8 cellular contexts compared by ENCODE assay signal in the genomic region with DNA sequence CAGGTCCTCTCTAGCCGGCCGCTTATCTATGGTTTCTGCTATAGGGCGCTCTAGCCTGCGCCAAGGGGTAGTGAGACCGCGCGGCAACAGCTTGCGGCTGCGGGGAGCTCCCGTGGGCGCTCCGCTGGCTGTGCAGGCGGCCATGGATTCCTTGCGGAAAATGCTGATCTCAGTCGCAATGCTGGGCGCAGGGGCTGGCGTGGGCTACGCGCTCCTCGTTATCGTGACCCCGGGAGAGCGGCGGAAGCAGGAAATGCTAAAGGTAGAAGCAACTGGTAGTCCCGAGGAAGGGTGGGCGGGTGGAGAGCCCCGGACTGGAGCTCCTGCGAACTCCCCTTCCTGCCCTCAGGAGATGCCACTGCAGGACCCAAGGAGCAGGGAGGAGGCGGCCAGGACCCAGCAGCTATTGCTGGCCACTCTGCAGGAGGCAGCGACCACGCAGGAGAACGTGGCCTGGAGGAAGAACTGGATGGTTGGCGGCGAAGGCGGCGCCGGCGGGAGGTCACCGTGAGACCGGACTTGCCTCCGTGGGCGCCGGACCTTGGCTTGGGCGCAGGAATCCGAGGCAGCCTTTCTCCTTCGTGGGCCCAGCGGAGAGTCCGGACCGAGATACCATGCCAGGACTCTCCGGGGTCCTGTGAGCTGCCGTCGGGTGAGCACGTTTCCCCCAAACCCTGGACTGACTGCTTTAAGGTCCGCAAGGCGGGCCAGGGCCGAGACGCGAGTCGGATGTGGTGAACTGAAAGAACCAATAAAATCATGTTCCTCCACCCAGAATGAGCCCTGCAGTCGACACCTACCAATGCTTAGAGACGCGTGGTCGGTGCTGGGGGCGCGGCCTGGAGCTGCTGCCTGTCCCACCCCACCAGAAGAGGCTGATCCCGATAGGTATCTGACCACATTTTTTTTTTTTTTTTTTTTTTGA. TPM values are rescaled to one million over a fixed set of nuclear protein-coding genes. Genes with fewer than 3 reads are reported as not detected.
A peak's percentile ranks its signal among the peaks of the same experiment; 100 is the strongest.
DNase-seq lines count a peak whose midpoint lies in the region; ATAC-seq and TF ChIP-seq lines count a peak whose summit lies in the region.

A gene (minus strand): TSS at position 664 of the 925 bp plus-strand sequence. CDS start 2,236 bp downstream, outside the sequence.
A gene with protein sequence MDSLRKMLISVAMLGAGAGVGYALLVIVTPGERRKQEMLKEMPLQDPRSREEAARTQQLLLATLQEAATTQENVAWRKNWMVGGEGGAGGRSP (plus strand): TSS at position 70 of the 925 bp plus-strand sequence. CDS start 73 bp downstream, at position 143.

- no peaks in the 10 kb centered on the region for H3K27me3 Mint-ChIP-seq in activated CD4-positive, alpha-beta memory T cell treated with anti-CD3 and anti-CD28 coated beads, Interleukin-2, amount 10 ng/mL, durations not matched to agents 7 days and 5 days

- POLR2A ChIA-PET in activated CD4-positive, alpha-beta memory T cell treated with anti-CD3 and anti-CD28 coated beads, Interleukin-2, amount 10 ng/mL, durations not matched to agents 7 days and 5 days (lab: Charles Lee) = interaction anchor here (0.7 to 9.6 kb wide), 41 partner anchors 9 to 210 kb away, joined by 3 to 73 read pairs (median 6); a partner anchor contains a TSS

- peak; percentile 79 for DNase-seq in AG20443 (ENCODE audit: low spot score)
- peak; percentile 93 for DNase-seq in NCI-H82 (lab: John Stamatoyannopoulos, UW)
- DNase-seq in activated CD4-positive, alpha-beta memory T cell treated with anti-CD3 and anti-CD28 coated beads, Interleukin-2, amount 10 ng/mL, durations not matched to agents 7 days and 5 days = peak; percentile 91
- DNase-seq in ecto neural progenitor cell (ENCODE audit: low spot score) = peak; percentile 89
- DNase-seq in lung microvascular endothelial cell (ENCODE audit: low read depth in 2 of 2) = peak; percentile 87 to 92
- DNase-seq in stimulated activated CD8-positive, alpha-beta memory T cell treated with anti-CD3 and anti-CD28 coated beads, Interleukin-12 subunit alpha, Interleukin-12 subunit beta, amount 100 ng/mL, for 1 hour (ENCODE audit: low read depth) = peak; percentile 53

- CTCF ChIA-PET in activated CD4-positive, alpha-beta memory T cell treated with anti-CD3 and anti-CD28 coated beads, Interleukin-2, amount 10 ng/mL, durations not matched to agents 7 days and 5 days (lab: Charles Lee) = interaction anchor here (0.7 to 2.6 kb wide), 15 partner anchors 8 to 277 kb away, joined by 3 to 13 read pairs (median 4); a partner anchor contains a TSS

- H3K4me1 Mint-ChIP-seq in activated CD4-positive, alpha-beta memory T cell treated with anti-CD3 and anti-CD28 coated beads, Interleukin-2, amount 10 ng/mL, durations not matched to agents 7 days and 5 days = peaks cover 68% of the 10 kb centered on the region

- ATAC-seq in HG03521 (IDR thresholded peaks at IDR 0.05; ENCODE audit: unreplicated experiment) = peak; percentile 44

- H3K4me3 Mint-ChIP-seq in activated CD4-positive, alpha-beta memory T cell treated with anti-CD3 and anti-CD28 coated beads, Interleukin-2, amount 10 ng/mL, durations not matched to agents 7 days and 5 days = peak within 1 kb of the TSS; percentile 91

- TF ChIP-seq POLR2A in GM19099 (IDR thresholded peaks at IDR 0.05; ENCODE audit: extremely low read depth, insufficient read length, low read depth) = peak; percentile 78

- no peaks in the 10 kb centered on the region for H3K9me3 Mint-ChIP-seq in activated CD4-positive, alpha-beta memory T cell treated with anti-CD3 and anti-CD28 coated beads, Interleukin-2, amount 10 ng/mL, durations not matched to agents 7 days and 5 days

- H3K36me3 Mint-ChIP-seq in activated CD4-positive, alpha-beta memory T cell treated with anti-CD3 and anti-CD28 coated beads, Interleukin-2, amount 10 ng/mL, durations not matched to agents 7 days and 5 days (ENCODE audit: low read depth) = peaks cover 52% of the 10 kb centered on the region

- H3K27ac Mint-ChIP-seq in activated CD4-positive, alpha-beta memory T cell treated with anti-CD3 and anti-CD28 coated beads, Interleukin-2, amount 10 ng/mL, durations not matched to agents 7 days and 5 days = peak within 1 kb of the TSS; percentile 91

RNA-seq across cellular contexts. Expression of the first gene that starts in this region (rescaled TPM):
- total RNA-seq in activated CD4-positive, alpha-beta memory T cell treated with anti-CD3 and anti-CD28 coated beads, Interleukin-2, amount 10 ng/mL, durations not matched to agents 7 days and 5 days = 10 to 100 TPM; 17.2 to 18.3 TPM
- total RNA-seq in lung microvascular endothelial cell = 1.5 and 1.6 TPM in 2 replicates

RNA-seq across cellular contexts. Expression of the second gene that starts in this region (rescaled TPM):
- total RNA-seq in activated CD4-positive, alpha-beta memory T cell treated with anti-CD3 and anti-CD28 coated beads, Interleukin-2, amount 10 ng/mL, durations not matched to agents 7 days and 5 days = 1 to 10 TPM; 7.9 to 8.2 TPM
- total RNA-seq in lung microvascular endothelial cell = 8.3 and 9.9 TPM in 2 replicates

Comparison
In these comparisons a context has a peak if more than half of its experiments do, and no peak if none do; other contexts are left out.
1. Peak in every context shown above with its lines: DNase-seq and ATAC-seq.